Comparison of ENCODE assay signal across 2 cellular contexts in the genomic region with DNA sequence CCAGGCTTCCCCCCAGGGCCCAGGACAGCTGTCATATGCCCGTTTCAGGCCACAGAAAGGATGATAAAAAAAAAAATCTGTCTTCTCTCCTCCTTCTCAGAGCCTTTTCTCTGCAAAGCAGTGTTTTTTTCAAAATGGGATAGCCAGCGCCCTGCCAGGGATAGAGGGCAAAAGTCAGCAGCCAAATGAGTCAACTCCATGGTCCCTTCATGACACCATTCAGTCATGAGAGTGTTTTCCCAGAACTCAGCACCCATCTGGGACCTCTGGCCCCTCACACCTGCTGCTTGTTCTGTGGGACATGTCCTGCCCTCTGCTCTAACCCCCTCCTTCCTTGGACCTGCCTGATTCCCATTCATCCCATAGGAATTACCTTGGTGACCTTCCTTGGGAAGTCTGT.
TF ChIP-seq lines count a peak whose summit lies in the region.

No MANE protein-coding gene starts in this region.

TF ChIP-seq in IMR-90, 13 proteins besides CTCF, POLR2A, EP300 and RAD21:
- TF ChIP-seq NFE2L2 (IDR thresholded peaks at IDR 0.05; ENCODE audit: low read depth, low read length) (no peak), BHLHE40 (IDR thresholded peaks at IDR 0.05; ENCODE audit: low read depth, low read length) (no peak), MXI1 (IDR thresholded peaks at IDR 0.05; ENCODE audit: borderline replicate concordance, low read depth, low read length) (no peak), MAFK (IDR thresholded peaks at IDR 0.05; ENCODE audit: low read depth, low read length) (no peak), MAZ (IDR thresholded peaks at IDR 0.05; ENCODE audit: borderline replicate concordance, low read depth, low read length) (no peak), CHD1 (IDR thresholded peaks at IDR 0.05; ENCODE audit: low read depth, low read length) (no peak), FOS (IDR thresholded peaks at IDR 0.05; ENCODE audit: low read depth, low read length) (no peak), SMC3 (IDR thresholded peaks at IDR 0.05; ENCODE audit: low read depth, low read length) (no peak), RCOR1 (IDR thresholded peaks at IDR 0.05; ENCODE audit: insufficient replicate concordance, low read length) (no peak)
- TF ChIP-seq, protein P1, sequence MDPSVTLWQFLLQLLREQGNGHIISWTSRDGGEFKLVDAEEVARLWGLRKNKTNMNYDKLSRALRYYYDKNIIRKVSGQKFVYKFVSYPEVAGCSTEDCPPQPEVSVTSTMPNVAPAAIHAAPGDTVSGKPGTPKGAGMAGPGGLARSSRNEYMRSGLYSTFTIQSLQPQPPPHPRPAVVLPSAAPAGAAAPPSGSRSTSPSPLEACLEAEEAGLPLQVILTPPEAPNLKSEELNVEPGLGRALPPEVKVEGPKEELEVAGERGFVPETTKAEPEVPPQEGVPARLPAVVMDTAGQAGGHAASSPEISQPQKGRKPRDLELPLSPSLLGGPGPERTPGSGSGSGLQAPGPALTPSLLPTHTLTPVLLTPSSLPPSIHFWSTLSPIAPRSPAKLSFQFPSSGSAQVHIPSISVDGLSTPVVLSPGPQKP (IDR thresholded peaks at IDR 0.05; ENCODE audit: borderline replicate concordance, low read depth, low read length), result no peak
- TF ChIP-seq, protein P2, sequence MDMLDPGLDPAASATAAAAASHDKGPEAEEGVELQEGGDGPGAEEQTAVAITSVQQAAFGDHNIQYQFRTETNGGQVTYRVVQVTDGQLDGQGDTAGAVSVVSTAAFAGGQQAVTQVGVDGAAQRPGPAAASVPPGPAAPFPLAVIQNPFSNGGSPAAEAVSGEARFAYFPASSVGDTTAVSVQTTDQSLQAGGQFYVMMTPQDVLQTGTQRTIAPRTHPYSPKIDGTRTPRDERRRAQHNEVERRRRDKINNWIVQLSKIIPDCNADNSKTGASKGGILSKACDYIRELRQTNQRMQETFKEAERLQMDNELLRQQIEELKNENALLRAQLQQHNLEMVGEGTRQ (IDR thresholded peaks at IDR 0.05; ENCODE audit: low read depth, low read length), result no peak

TF ChIP-seq in HEK293T, 16 proteins besides CTCF, POLR2A, EP300 and RAD21:
- TF ChIP-seq ARNT (IDR thresholded peaks at IDR 0.05), result no peak
- no peak for TF ChIP-seq FOXK2 (IDR thresholded peaks at IDR 0.05)
- TF ChIP-seq ELF4 (IDR thresholded peaks at IDR 0.05), result no peak
- no peak for TF ChIP-seq NFRKB (IDR thresholded peaks at IDR 0.05)
- TF ChIP-seq FOXA1 (IDR thresholded peaks at IDR 0.05), result no peak
- no peak for TF ChIP-seq SUZ12 (IDR thresholded peaks at IDR 0.05)
- no peak for TF ChIP-seq BHLHE40 (IDR thresholded peaks at IDR 0.05; ENCODE audit: borderline replicate concordance)
- TF ChIP-seq FOXM1 (IDR thresholded peaks at IDR 0.05; ENCODE audit: borderline replicate concordance), result no peak
- TF ChIP-seq HDGF (IDR thresholded peaks at IDR 0.05; ENCODE audit: borderline replicate concordance), result no peak
TF ChIP-seq in HEK293T: peak in this region for 0.
